In the genomic region with DNA sequence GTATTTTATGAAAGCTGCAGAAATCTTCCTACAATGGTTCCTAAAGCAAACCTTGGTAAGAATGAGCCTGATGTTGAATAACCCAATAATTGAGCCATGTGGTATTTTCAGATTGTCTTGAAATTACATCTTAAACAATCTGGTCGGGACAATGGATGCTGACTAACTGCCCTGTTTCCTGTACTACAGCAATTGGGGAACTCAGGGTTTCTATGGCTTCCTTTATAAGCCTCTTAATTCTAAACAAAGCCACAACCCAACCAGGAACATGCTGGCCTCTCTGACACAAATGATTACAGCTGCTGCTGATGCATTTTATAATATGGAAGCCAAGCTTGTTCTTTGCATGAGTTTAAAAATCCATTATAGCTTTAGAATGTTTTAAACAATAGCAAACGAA, we compare ENCODE assay signal across 15 cellular contexts. TPM values are rescaled to one million over a fixed set of nuclear protein-coding genes. Genes with fewer than 3 reads are reported as not detected.
DNase-seq lines count a peak whose midpoint lies in the region; ATAC-seq, FAIRE-seq and TF ChIP-seq lines count a peak whose summit lies in the region.
"Had no signal": no experiment of that assay in that cellular context is flagged by ENCODE, and none has a peak within 500 bp of the region (broad histone marks: within the 10 kb centered on the region; RNA-seq: fewer than 3 reads in every experiment).

No MANE protein-coding gene starts in this region.

- H3K9me3 Mint-ChIP-seq in activated CD8-positive, alpha-beta T cell treated with anti-CD3 and anti-CD28 coated beads for 36 hours: no peaks in the 10 kb centered on the region
- no peaks in the 10 kb centered on the region for H3K9me3 Mint-ChIP-seq in memory B cell
- no peaks in the 10 kb centered on the region for H3K9me3 Mint-ChIP-seq in CD8-positive, alpha-beta T cell
- H3K9me3 Mint-ChIP-seq: activated naive CD4-positive, alpha-beta T cell treated with anti-CD3 and anti-CD28 coated beads, Interleukin-2, amount 10 ng/mL, durations not matched to agents 7 days and 5 days had no signal

- intact Hi-C loops in activated CD8-positive, alpha-beta T cell treated with anti-CD3 and anti-CD28 coated beads for 36 hours (cut with micrococcal nuclease): no loop called here
- intact Hi-C loops in CD8-positive, alpha-beta T cell (cut with DNase I, micrococcal nuclease): no loop called here

- no peaks in the 10 kb centered on the region for H3K36me3 ChIP-seq in MG63
- no peaks in the 10 kb centered on the region for H3K36me3 ChIP-seq in CD8-positive, alpha-beta T cell (ENCODE audit: insufficient read depth, low read length)
- H3K36me3 ChIP-seq: left lung had no signal

- H3K4me3 ChIP-seq in MG63: no peak overlapping the region
- no peak overlapping the region for H3K4me3 ChIP-seq in CD8-positive, alpha-beta T cell (ENCODE audit: low read depth, low read length)
- H3K4me3 ChIP-seq: coronary artery, left lung had no signal

- no peaks in the 10 kb centered on the region for H3K9me3 ChIP-seq in MG63
- no peaks in the 10 kb centered on the region for H3K9me3 ChIP-seq in CD8-positive, alpha-beta T cell (ENCODE audit: low read length)
- H3K9me3 ChIP-seq: left lung had no signal

- POLR2A ChIA-PET in activated CD8-positive, alpha-beta T cell treated with anti-CD3 and anti-CD28 coated beads for 36 hours (lab: Charles Lee): interaction anchor here (0.6 kb wide), 1 partner anchor 148 kb away, joined by 3 read pairs; no protein-coding TSS in a partner anchor
- POLR2A ChIA-PET in CD8-positive, alpha-beta T cell (lab: Charles Lee): no interaction called here

- no peak for TF ChIP-seq CTCF in activated CD8-positive, alpha-beta T cell treated with anti-CD3 and anti-CD28 coated beads for 36 hours (IDR thresholded peaks at IDR 0.05)
- no peak for TF ChIP-seq CTCF in CD8-positive, alpha-beta T cell (IDR thresholded peaks at IDR 0.05)

- CTCF ChIA-PET in activated CD8-positive, alpha-beta T cell treated with anti-CD3 and anti-CD28 coated beads for 36 hours (lab: Charles Lee): interaction anchor here (1.4 to 7.5 kb wide), 4 partner anchors 10 to 57 kb away, joined by 4 to 76 read pairs (median 20); no protein-coding TSS in a partner anchor
- CTCF ChIA-PET in CD8-positive, alpha-beta T cell (lab: Charles Lee): interaction anchor here (2.4 kb wide), 1 partner anchor 28 kb away, joined by 10 read pairs; no protein-coding TSS in a partner anchor

- H3K27ac ChIP-seq in CD8-positive, alpha-beta T cell (ENCODE audit: low read depth, low read length): no peak overlapping the region
- H3K27ac ChIP-seq: coronary artery, HL-60, left lung had no signal

- peaks cover 4% of the 10 kb centered on the region for H3K27me3 Mint-ChIP-seq in activated CD8-positive, alpha-beta T cell treated with anti-CD3 and anti-CD28 coated beads for 36 hours
- H3K27me3 Mint-ChIP-seq in memory B cell: peaks cover 14% of the 10 kb centered on the region
- H3K27me3 Mint-ChIP-seq in CD8-positive, alpha-beta T cell (ENCODE audit: low read depth): peaks cover under 1% of the 10 kb centered on the region

- H3K4me1 Mint-ChIP-seq in activated CD8-positive, alpha-beta T cell treated with anti-CD3 and anti-CD28 coated beads for 36 hours (ENCODE audit: low read depth): peaks cover 14% of the 10 kb centered on the region
- peaks cover 5% of the 10 kb centered on the region for H3K4me1 Mint-ChIP-seq in memory B cell
- no peaks in the 10 kb centered on the region for H3K4me1 Mint-ChIP-seq in CD8-positive, alpha-beta T cell (ENCODE audit: low read depth)

- FAIRE-seq in GM12891 (lab: Jason Lieb, UNC): no peak

- TF ChIP-seq POLR2A in GM12891 (IDR thresholded peaks at IDR 0.05; ENCODE audit: low read depth, low read length): no peak

- no peak overlapping the region for H3K27ac Mint-ChIP-seq in activated CD8-positive, alpha-beta T cell treated with anti-CD3 and anti-CD28 coated beads for 36 hours
- no peak overlapping the region for H3K27ac Mint-ChIP-seq in memory B cell
- H3K27ac Mint-ChIP-seq in CD8-positive, alpha-beta T cell: no peak overlapping the region
- H3K27ac Mint-ChIP-seq: activated naive CD4-positive, alpha-beta T cell treated with anti-CD3 and anti-CD28 coated beads, Interleukin-2, amount 10 ng/mL, durations not matched to agents 7 days and 5 days had no signal

- H3K4me1 ChIP-seq in CD8-positive, alpha-beta T cell (ENCODE audit: insufficient read depth, low read length): no peaks in the 10 kb centered on the region

- peak; percentile 71 for ATAC-seq in activated CD8-positive, alpha-beta T cell treated with anti-CD3 and anti-CD28 coated beads for 36 hours
- ATAC-seq in memory B cell (ENCODE audit: low read depth): peak; percentile 61
- no peak for ATAC-seq in CD8-positive, alpha-beta T cell
- ATAC-seq: left lung had no signal

- no peaks in the 10 kb centered on the region for H3K27me3 ChIP-seq in MG63
- no peaks in the 10 kb centered on the region for H3K27me3 ChIP-seq in CD8-positive, alpha-beta T cell (ENCODE audit: insufficient read depth, low read length)

- no peaks in the 10 kb centered on the region for H3K36me3 Mint-ChIP-seq in activated CD8-positive, alpha-beta T cell treated with anti-CD3 and anti-CD28 coated beads for 36 hours (ENCODE audit: low read depth)
- H3K36me3 Mint-ChIP-seq in memory B cell: no peaks in the 10 kb centered on the region
- H3K36me3 Mint-ChIP-seq in CD8-positive, alpha-beta T cell: no peaks in the 10 kb centered on the region
- H3K36me3 Mint-ChIP-seq: activated naive CD4-positive, alpha-beta T cell treated with anti-CD3 and anti-CD28 coated beads, Interleukin-2, amount 10 ng/mL, durations not matched to agents 7 days and 5 days had no signal

- DNase-seq in GM12891 (ENCODE audit: insufficient read length, low spot score) (no peak), NCI-H1436 (lab: John Stamatoyannopoulos, UW) (peak; percentile 40), memory B cell (ENCODE audit: low spot score in 2 of 2) (no peak), MG63 (no peak), globus pallidus (ENCODE audit: low spot score) (no peak)
- DNase-seq in activated CD8-positive, alpha-beta T cell treated with anti-CD3 and anti-CD28 coated beads for 36 hours: peak; percentile 18
- DNase-seq in CD8-positive, alpha-beta T cell: no peak
- DNase-seq: activated CD4-positive, CD25-positive, alpha-beta regulatory T cell; activated naive CD4-positive, alpha-beta T cell treated with anti-CD3 and anti-CD28 coated beads, Interleukin-2, amount 10 ng/mL, durations not matched to agents 7 days and 5 days; left lung; NCI-H1694; RPMI8226; stimulated activated CD4-positive, alpha-beta T cell treated with anti-CD3 and anti-CD28 coated beads, Interleukin-12 subunit alpha, Interleukin-12 subunit beta, amount 100 ng/mL, for 4 hours had no signal

- H3K4me3 Mint-ChIP-seq in activated CD8-positive, alpha-beta T cell treated with anti-CD3 and anti-CD28 coated beads for 36 hours: no peak overlapping the region
- H3K4me3 Mint-ChIP-seq in memory B cell: no peak overlapping the region
- no peak overlapping the region for H3K4me3 Mint-ChIP-seq in CD8-positive, alpha-beta T cell
- H3K4me3 Mint-ChIP-seq: activated naive CD4-positive, alpha-beta T cell treated with anti-CD3 and anti-CD28 coated beads, Interleukin-2, amount 10 ng/mL, durations not matched to agents 7 days and 5 days had no signal

TF ChIP-seq in GM12891, 5 proteins besides CTCF, POLR2A, EP300 and RAD21:
- 0 out of 2 replicates have a peak, but pooled peaks have one; percentile 9 for TF ChIP-seq SPI1 (IDR thresholded peaks at IDR 0.05; ENCODE audit: low read depth, low read length)
- TF ChIP-seq PAX5 (IDR thresholded peaks at IDR 0.05; ENCODE audit: insufficient read depth, low read length, severe bottlenecking): no peak

RNA-seq across cellular contexts. Expression of a gene that starts 30.2 kb away (rescaled TPM):
- polyA plus RNA-seq in GM12891 (2012; ENCODE audit: low read depth, missing spikeins): 0.46 TPM
- total RNA-seq in activated CD8-positive, alpha-beta T cell treated with anti-CD3 and anti-CD28 coated beads for 36 hours: 1 to 10 TPM in 1 of 2 experiments, under 1 TPM in 1; 0.58 to 1.3 TPM
- 1.7 and 2.8 TPM in 2 replicates for total RNA-seq in MG63 (2014; rRNA removed; shearing (Covaris generic); ENCODE audit: low replicate concordance)
- not detected for total RNA-seq in CD8-positive, alpha-beta T cell

Comparison
In these comparisons a context has a peak if more than half of its experiments do, and no peak if none do; other contexts are left out.
1. DNase-seq: peak in NCI-H1436 (single experiment) and activated CD8-positive, alpha-beta T cell treated with anti-CD3 and anti-CD28 coated beads for 36 hours (single experiment); none in GM12891 (single experiment), memory B cell (0 of 2), MG63 (single experiment), CD8-positive, alpha-beta T cell (0 of 7) and globus pallidus (single experiment).